In the genomic region with DNA sequence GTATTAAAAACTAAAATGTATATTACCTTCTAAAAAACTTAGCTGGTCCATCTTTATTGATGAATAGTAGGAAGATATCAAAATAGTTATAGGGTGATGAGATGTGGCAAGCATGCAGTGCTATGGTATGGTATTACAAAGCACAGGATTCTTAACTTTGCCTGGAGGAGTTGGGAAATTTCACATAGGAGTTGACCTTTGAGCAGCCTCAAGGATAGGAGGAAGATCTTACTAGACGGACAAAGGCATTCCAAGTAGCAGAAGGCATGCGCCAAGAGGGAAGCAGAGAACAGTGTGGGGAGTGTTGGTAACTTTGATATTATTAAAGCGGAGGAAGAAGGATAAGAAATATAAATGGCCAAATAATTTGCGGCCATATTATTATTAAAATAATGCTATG, we compare ENCODE assay signal across 14 cellular contexts.
A peak's percentile ranks its signal among the peaks of the same experiment; 100 is the strongest.
DNase-seq lines count a peak whose midpoint lies in the region; ATAC-seq and TF ChIP-seq lines count a peak whose summit lies in the region.
"Had no signal": no experiment of that assay in that cellular context is flagged by ENCODE, and none has a peak within 500 bp of the region (broad histone marks: within the 10 kb centered on the region; RNA-seq: fewer than 3 reads in every experiment).

No MANE protein-coding gene starts in this region.

- ATAC-seq in stimulated activated naive B cell treated with anti-CD40 and anti-IgM and Interleukin-4, amounts not matched to agents 10 μg/mL and 1 μg/mL and 100 μg/mL, for 72 hours (replicated peaks): no peak

- no peaks in the 10 kb centered on the region for H3K27me3 ChIP-seq in endodermal cell (ENCODE audit: control insufficient read depth, insufficient read depth, low read length, poor library complexity, severe bottlenecking)

- TF ChIP-seq CTCF in endodermal cell (conservative IDR thresholded peaks at IDR 0.05): no peak
- TF ChIP-seq CTCF in neural crest cell (conservative IDR thresholded peaks at IDR 0.05): no peak

- peaks cover 60% of the 10 kb centered on the region for H3K36me3 ChIP-seq in endodermal cell (ENCODE audit: control insufficient read depth, insufficient read depth, low read length)

- H3K27ac Mint-ChIP-seq in endodermal cell (no peak overlapping the region), neural crest cell (ENCODE audit: unreplicated experiment) (peak overlapping the region; percentile 1)
- H3K27ac Mint-ChIP-seq in stimulated activated naive B cell treated with anti-CD40 and anti-IgM and Interleukin-4, amounts not matched to agents 10 μg/mL and 1 μg/mL and 100 μg/mL, for 72 hours: peak overlapping the region; percentile 3

- no peak overlapping the region for H3K4me3 Mint-ChIP-seq in endodermal cell
- H3K4me3 Mint-ChIP-seq in neural crest cell: peak overlapping the region; percentile 6
- no peak overlapping the region for H3K4me3 Mint-ChIP-seq in stimulated activated naive B cell treated with anti-CD40 and anti-IgM and Interleukin-4, amounts not matched to agents 10 μg/mL and 1 μg/mL and 100 μg/mL, for 72 hours
- H3K4me3 Mint-ChIP-seq: CD4-positive, alpha-beta memory T cell had no signal

- DNase-seq in SK-MEL-5 (ENCODE audit: low read depth, low spot score) (peak; percentile 75), endodermal cell (no peak), neural crest cell (ENCODE audit: low read depth, low spot score) (no peak), superior temporal gyrus (ENCODE audit: extremely low spot score) (no peak), NCI-H2196 treated with DMSO at 0.1 percent for 48 hours (lab: John Stamatoyannopoulos, UW; ENCODE audit: unreplicated experiment) (no peak), posterior vena cava (ENCODE audit: low spot score) (no peak)
- no peak for DNase-seq in stimulated activated naive B cell treated with anti-CD40 and anti-IgM and Interleukin-4, amounts not matched to agents 10 μg/mL and 1 μg/mL and 100 μg/mL, for 72 hours
- DNase-seq: C1 segment of cervical spinal cord; CD4-positive, alpha-beta memory T cell; COR-L47; DMS153; DND-41; GOT3 had no signal

- intact Hi-C loops in posterior vena cava (cut with DNase I): no loop called here

- H3K4me1 ChIP-seq in endodermal cell (ENCODE audit: control insufficient read depth, insufficient read depth, low read length): no peaks in the 10 kb centered on the region

- H3K4me1 Mint-ChIP-seq in endodermal cell: peaks cover 3% of the 10 kb centered on the region
- peaks cover 62% of the 10 kb centered on the region for H3K4me1 Mint-ChIP-seq in neural crest cell
- peaks cover 13 to 29% of the 10 kb centered on the region in 2 donors for H3K4me1 Mint-ChIP-seq in stimulated activated naive B cell treated with anti-CD40 and anti-IgM and Interleukin-4, amounts not matched to agents 10 μg/mL and 1 μg/mL and 100 μg/mL, for 72 hours
- H3K4me1 Mint-ChIP-seq: CD4-positive, alpha-beta memory T cell had no signal

- peak overlapping the region; percentile 8 for H3K27ac ChIP-seq in endodermal cell (ENCODE audit: low read depth, low read length)

- H3K27me3 Mint-ChIP-seq in endodermal cell (ENCODE audit: insufficient read depth) (no peaks in the 10 kb centered on the region), neural crest cell (ENCODE audit: low read depth) (no peaks in the 10 kb centered on the region)
- H3K27me3 Mint-ChIP-seq in stimulated activated naive B cell treated with anti-CD40 and anti-IgM and Interleukin-4, amounts not matched to agents 10 μg/mL and 1 μg/mL and 100 μg/mL, for 72 hours: no peaks in the 10 kb centered on the region
- H3K27me3 Mint-ChIP-seq: CD4-positive, alpha-beta memory T cell had no signal

- H3K36me3 Mint-ChIP-seq in endodermal cell (ENCODE audit: low read depth): peaks cover 33% of the 10 kb centered on the region
- H3K36me3 Mint-ChIP-seq in neural crest cell (ENCODE audit: low read depth): peaks cover 35% of the 10 kb centered on the region
- peaks cover 35 to 54% of the 10 kb centered on the region in 2 donors for H3K36me3 Mint-ChIP-seq in stimulated activated naive B cell treated with anti-CD40 and anti-IgM and Interleukin-4, amounts not matched to agents 10 μg/mL and 1 μg/mL and 100 μg/mL, for 72 hours

- H3K4me3 ChIP-seq in endodermal cell (ENCODE audit: low read length): no peak overlapping the region
- H3K4me3 ChIP-seq: HAP-1 had no signal

- in situ Hi-C loops in SK-MEL-5 (cut with HindIII; ENCODE audit: low pct_unique_long_range_greater_than_20kb, low sequenced_read_pairs): no loop called here

- H3K9ac ChIP-seq in endodermal cell (ENCODE audit: extremely low read depth, low read length, poor library complexity, severe bottlenecking): no peak overlapping the region

- H3K9me3 Mint-ChIP-seq in endodermal cell: no peaks in the 10 kb centered on the region
- peaks cover 5% of the 10 kb centered on the region for H3K9me3 Mint-ChIP-seq in neural crest cell
- no peaks in the 10 kb centered on the region for H3K9me3 Mint-ChIP-seq in stimulated activated naive B cell treated with anti-CD40 and anti-IgM and Interleukin-4, amounts not matched to agents 10 μg/mL and 1 μg/mL and 100 μg/mL, for 72 hours
- H3K9me3 Mint-ChIP-seq: CD4-positive, alpha-beta memory T cell had no signal

- WGBS in endodermal cell (ENCODE audit: insufficient coverage in 1 of 2, insufficient read length in 1 of 2), 2 experiments: 78 to 93% methylated on average over 4 of the region's 4 CpGs

- no peaks in the 10 kb centered on the region for H3K9me3 ChIP-seq in endodermal cell (ENCODE audit: control insufficient read depth, low read length)
- H3K9me3 ChIP-seq: HAP-1 had no signal
